ENCODE assay signal across 18 cellular contexts in genomic region chr4:8330821-8331566, GRCh38.
DNase-seq lines count a peak whose midpoint lies in the region; ATAC-seq and TF ChIP-seq lines count a peak whose summit lies in the region.
"Had no signal": no experiment of that assay in that cellular context is flagged by ENCODE, and none has a peak within 500 bp of the region (broad histone marks: within the 10 kb centered on the region; RNA-seq: fewer than 3 reads in every experiment).

No MANE protein-coding gene starts in this region.

- H3K4me3 ChIP-seq in cardiac fibroblast (replicated peaks in 1 of 2; ENCODE audit: low read depth in 2 of 2, low read length in 2 of 2), result no peak overlapping the region
- H3K4me3 ChIP-seq in psoas muscle, result no peak overlapping the region
- H3K4me3 ChIP-seq: GM12878, vagina had no signal

- intact Hi-C loops in left cardiac atrium (cut with DNase I) (no loop called here), psoas muscle (cut with DNase I) (loop anchor here in 1 of 2 donors (5.0 kb wide), 1 partner anchor 61 kb away; no protein-coding TSS in a partner anchor)

- peak overlapping the region; percentile 70 for H3K27ac ChIP-seq in psoas muscle
- H3K27ac ChIP-seq: brain microvascular endothelial cell, vagina had no signal

- WGBS in psoas muscle, 3 donors, result 13 to 23% (median 19%) methylated on average over 15 of the region's 15 CpGs

- ATAC-seq in left cardiac atrium (peak; percentile 91 to 94), psoas muscle (peak; percentile 82 to 95 (median 92)), HG03342 (IDR thresholded peaks at IDR 0.05; ENCODE audit: unreplicated experiment) (no peak)
- ATAC-seq: GM12878 had no signal

- DNase-seq in AG20443 (ENCODE audit: low spot score), result peak; percentile 31
- DNase-seq in cardiac fibroblast (ENCODE audit: low read depth in 2 of 2), result peak; percentile 55 to 63
- DNase-seq in left cardiac atrium, result peak; percentile 68
- DNase-seq in psoas muscle, result peak; percentile 68 to 96
- DNase-seq in GM19238 (ENCODE audit: insufficient read length, low spot score), result no peak
- DNase-seq in kidney glomerular epithelial cell (lab: John Stamatoyannopoulos, UW), result no peak
- no peak for DNase-seq in COR-L47 (lab: John Stamatoyannopoulos, UW)
- DNase-seq: activated CD4-positive, alpha-beta T cell treated with anti-CD3 and anti-CD28 coated beads, Interleukin-2, amount 50 U/mL, for 4 hours; activated gamma-delta T cell treated with Interleukin-2 at 50 U/mL for 16 hours; AML-193; brain microvascular endothelial cell; DND-41; mesenchymal stem cell; NCI-H1105 treated with DMSO at 0.1 percent for 48 hours; NCI-H510A treated with DMSO at 0.1 percent for 48 hours had no signal

- TF ChIP-seq CTCF in cardiac fibroblast (IDR thresholded peaks at IDR 0.05; ENCODE audit: low read depth, low read length) (peak; percentile 19), psoas muscle (IDR thresholded peaks at IDR 0.05) (no peak)

- peaks cover 4% of the 10 kb centered on the region for H3K9me3 ChIP-seq in psoas muscle
- H3K9me3 ChIP-seq: vagina had no signal

- no peaks in the 10 kb centered on the region for H3K36me3 ChIP-seq in psoas muscle (ENCODE audit: insufficient read depth in 1 of 2, low read depth in 1 of 2)
- H3K36me3 ChIP-seq: brain microvascular endothelial cell, vagina had no signal

- no peaks in the 10 kb centered on the region for H3K27me3 ChIP-seq in psoas muscle (ENCODE audit: insufficient read depth in 3 of 3, low read length in 2 of 3)
- H3K27me3 ChIP-seq: brain microvascular endothelial cell, vagina had no signal

- H3K4me1 ChIP-seq in psoas muscle, result peaks cover 19% of the 10 kb centered on the region
- H3K4me1 ChIP-seq: vagina had no signal

Comparison
In these comparisons a context has a peak if more than half of its experiments do, and no peak if none do; other contexts are left out.
1. DNase-seq: peak in AG20443 (single experiment), cardiac fibroblast (2 of 2), left cardiac atrium (single experiment) and psoas muscle (2 of 2); none in GM19238 (single experiment), kidney glomerular epithelial cell (single experiment) and COR-L47 (single experiment).